Comparison of ENCODE assay signal across 33 cellular contexts in genomic region chr2:134796373-134796772, GRCh38. TPM values are rescaled to one million over a fixed set of nuclear protein-coding genes. Genes with fewer than 3 reads are reported as not detected.
"Had no signal": no experiment of that assay in that cellular context is flagged by ENCODE, and none has a peak within 500 bp of the region (broad histone marks: within the 10 kb centered on the region; RNA-seq: fewer than 3 reads in every experiment).

No MANE protein-coding gene starts in this region.

- H3K9me3 ChIP-seq: ascending aorta, SK-N-SH had no signal

- H3K27ac ChIP-seq: ascending aorta, cardiac muscle cell, KMS-11, SJCRH30 had no signal

- DNase-seq: activated CD4-positive, alpha-beta T cell treated with anti-CD3 and anti-CD28 coated beads for 36 hours; activated CD4-positive, alpha-beta T cell treated with anti-CD3 and anti-CD28 coated beads, Interleukin-2, amount 10 ng/mL, durations not matched to agents 7 days and 5 days; activated CD4-positive, alpha-beta T cell treated with anti-CD3 and anti-CD28 coated beads, Interleukin-2, amount 50 U/mL, for 48 hours; activated CD8-positive, alpha-beta T cell treated with anti-CD3 and anti-CD28 coated beads, Interleukin-2, amount 10 ng/mL, durations not matched to agents 7 days and 5 days; activated gamma-delta T cell; activated naive CD4-positive, alpha-beta T cell treated with Interleukin-2 at 50 U/mL for 16 hours; activated naive CD8-positive, alpha-beta T cell treated with anti-CD3 and anti-CD28 coated beads, Interleukin-2, amount 10 ng/mL, durations not matched to agents 7 days and 5 days; activated T-cell treated with anti-CD3 and anti-CD28 coated beads, Interleukin-2, amount 50 U/mL, for 24 hours; amygdala; NCI-H1092; NCI-H146; NCI-H187; NCI-H2029 treated with DMSO at 0.1 percent for 48 hours; NCI-H2107; NCI-H2171; NCI-H510A; NCI-H526; NCI-H748 treated with DMSO at 0.1 percent for 48 hours; OCI-M1; SHP77; SK-N-SH had no signal

- ATAC-seq: activated CD4-positive, alpha-beta T cell treated with anti-CD3 and anti-CD28 coated beads for 36 hours; activated CD4-positive, CD25-positive, alpha-beta regulatory T cell treated with anti-CD3 and anti-CD28 coated beads, Interleukin-2, amount 50 U/mL, for 24 hours; activated CD8-positive, alpha-beta T cell treated with anti-CD3 and anti-CD28 coated beads, Interleukin-2, amount 10 ng/mL, durations not matched to agents 7 days and 5 days had no signal

- H3K4me1 Mint-ChIP-seq: activated CD4-positive, alpha-beta T cell treated with anti-CD3 and anti-CD28 coated beads for 36 hours; activated CD4-positive, alpha-beta T cell treated with anti-CD3 and anti-CD28 coated beads, Interleukin-2, amount 10 ng/mL, durations not matched to agents 7 days and 5 days; activated naive CD4-positive, alpha-beta T cell treated with anti-CD3 and anti-CD28 coated beads, Interleukin-2, amount 50 U/mL, for 24 hours; activated naive CD8-positive, alpha-beta T cell treated with anti-CD3 and anti-CD28 coated beads, Interleukin-2, amount 10 ng/mL, durations not matched to agents 7 days and 5 days; central memory CD8-positive, alpha-beta T cell had no signal

- H3K36me3 Mint-ChIP-seq: activated naive CD4-positive, alpha-beta T cell treated with anti-CD3 and anti-CD28 coated beads, Interleukin-2, amount 50 U/mL, for 24 hours; activated naive CD8-positive, alpha-beta T cell treated with anti-CD3 and anti-CD28 coated beads, Interleukin-2, amount 10 ng/mL, durations not matched to agents 7 days and 5 days had no signal

- H3K4me2 ChIP-seq: KMS-11, SK-N-SH had no signal

- H3K9ac ChIP-seq: KMS-11, SK-N-SH had no signal

- H3K4me1 ChIP-seq: ascending aorta, SJCRH30 had no signal

- H3K9me3 Mint-ChIP-seq: activated CD4-positive, alpha-beta T cell treated with anti-CD3 and anti-CD28 coated beads, Interleukin-2, amount 10 ng/mL, durations not matched to agents 7 days and 5 days; activated naive CD8-positive, alpha-beta T cell treated with anti-CD3 and anti-CD28 coated beads, Interleukin-2, amount 10 ng/mL, durations not matched to agents 7 days and 5 days; activated T-cell treated with anti-CD3 and anti-CD28 coated beads, Interleukin-2, amount 50 U/mL, for 24 hours; activated T-helper 2 cell treated with anti-CD3 and anti-CD28 coated beads, Interferon-gamma antibody, Interleukin-2, Interleukin-4, amounts not matched to agents 10 μg/mL and 5 μg/mL and 100 μg/mL, durations not matched to agents 14 hours and 24 hours and 36 hours; central memory CD8-positive, alpha-beta T cell; T-helper 1 cell treated with Interleukin-12 subunit alpha and Interleukin-12 subunit beta and Interleukin-4 antibody, amounts not matched to agents 30 μg/mL and 1 μg/mL, for 36 hours; T-helper 2 cell treated with Interferon-gamma antibody and Interleukin-4, amounts not matched to agents 5 μg/mL and 100 μg/mL, for 36 hours had no signal

- H3K27ac Mint-ChIP-seq: activated CD4-positive, alpha-beta T cell treated with anti-CD3 and anti-CD28 coated beads for 36 hours; activated CD4-positive, alpha-beta T cell treated with anti-CD3 and anti-CD28 coated beads, Interleukin-2, amount 10 ng/mL, durations not matched to agents 7 days and 5 days; activated CD8-positive, alpha-beta T cell treated with anti-CD3 and anti-CD28 coated beads, Interleukin-2, amount 10 ng/mL, durations not matched to agents 7 days and 5 days; activated naive CD4-positive, alpha-beta T cell treated with anti-CD3 and anti-CD28 coated beads, Interleukin-2, amount 50 U/mL, for 24 hours; activated naive CD8-positive, alpha-beta T cell treated with anti-CD3 and anti-CD28 coated beads, Interleukin-2, amount 10 ng/mL, durations not matched to agents 7 days and 5 days; activated T-cell treated with anti-CD3 and anti-CD28 coated beads, Interleukin-2, amount 50 U/mL, for 24 hours; activated T-helper 2 cell treated with anti-CD3 and anti-CD28 coated beads, Interferon-gamma antibody, Interleukin-2, Interleukin-4, amounts not matched to agents 10 μg/mL and 5 μg/mL and 100 μg/mL, durations not matched to agents 14 hours and 24 hours and 36 hours; T-helper 1 cell treated with Interleukin-12 subunit alpha and Interleukin-12 subunit beta and Interleukin-4 antibody, amounts not matched to agents 30 μg/mL and 1 μg/mL, for 36 hours; T-helper 2 cell treated with Interferon-gamma antibody and Interleukin-4, amounts not matched to agents 5 μg/mL and 100 μg/mL, for 36 hours had no signal

- H3K27me3 Mint-ChIP-seq: activated naive CD4-positive, alpha-beta T cell treated with anti-CD3 and anti-CD28 coated beads, Interleukin-2, amount 50 U/mL, for 24 hours had no signal

- H3K4me3 Mint-ChIP-seq: activated CD4-positive, alpha-beta T cell treated with anti-CD3 and anti-CD28 coated beads for 36 hours; activated CD4-positive, alpha-beta T cell treated with anti-CD3 and anti-CD28 coated beads, Interleukin-2, amount 10 ng/mL, durations not matched to agents 7 days and 5 days; activated CD8-positive, alpha-beta T cell treated with anti-CD3 and anti-CD28 coated beads, Interleukin-2, amount 10 ng/mL, durations not matched to agents 7 days and 5 days; activated naive CD4-positive, alpha-beta T cell treated with anti-CD3 and anti-CD28 coated beads, Interleukin-2, amount 50 U/mL, for 24 hours; activated naive CD8-positive, alpha-beta T cell treated with anti-CD3 and anti-CD28 coated beads, Interleukin-2, amount 10 ng/mL, durations not matched to agents 7 days and 5 days; activated T-cell treated with anti-CD3 and anti-CD28 coated beads, Interleukin-2, amount 50 U/mL, for 24 hours; central memory CD8-positive, alpha-beta T cell; T-helper 1 cell treated with Interleukin-12 subunit alpha and Interleukin-12 subunit beta and Interleukin-4 antibody, amounts not matched to agents 30 μg/mL and 1 μg/mL, for 36 hours; T-helper 2 cell treated with Interferon-gamma antibody and Interleukin-4, amounts not matched to agents 5 μg/mL and 100 μg/mL, for 36 hours had no signal

- H3K4me3 ChIP-seq: ascending aorta, cardiac muscle cell, SJCRH30 had no signal

- H3K36me3 ChIP-seq: ascending aorta, cardiac muscle cell, SJCRH30 had no signal

- H3K27me3 ChIP-seq: ascending aorta, cardiac muscle cell, SJCRH30 had no signal

RNA-seq across cellular contexts. Expression of gene ACMSD, which starts 42.0 kb away (rescaled TPM):
- total RNA-seq: activated CD4-positive, alpha-beta T cell treated with anti-CD3 and anti-CD28 coated beads for 36 hours; activated CD4-positive, alpha-beta T cell treated with anti-CD3 and anti-CD28 coated beads, Interleukin-2, amount 10 ng/mL, durations not matched to agents 7 days and 5 days; activated CD8-positive, alpha-beta T cell treated with anti-CD3 and anti-CD28 coated beads, Interleukin-2, amount 10 ng/mL, durations not matched to agents 7 days and 5 days; activated naive CD8-positive, alpha-beta T cell treated with anti-CD3 and anti-CD28 coated beads, Interleukin-2, amount 10 ng/mL, durations not matched to agents 7 days and 5 days; activated T-helper 2 cell treated with anti-CD3 and anti-CD28 coated beads, Interferon-gamma antibody, Interleukin-2, Interleukin-4, amounts not matched to agents 10 μg/mL and 5 μg/mL and 100 μg/mL, durations not matched to agents 14 hours and 24 hours and 36 hours; ascending aorta; cardiac muscle cell; chondrocyte; MCF 10A; SJCRH30 had no signal
- polyA plus RNA-seq: SK-N-SH had no signal
